26 cellular contexts compared by ENCODE assay signal in genomic region chr18:67628674-67629073, GRCh38.
"Had no signal": no experiment of that assay in that cellular context is flagged by ENCODE, and none has a peak within 500 bp of the region (broad histone marks: within the 10 kb centered on the region; RNA-seq: fewer than 3 reads in every experiment).

No MANE protein-coding gene starts in this region.

- H3K4me3 Mint-ChIP-seq: activated CD4-positive, alpha-beta memory T cell treated with anti-CD3 and anti-CD28 coated beads, Interleukin-2, amount 10 ng/mL, durations not matched to agents 7 days and 5 days; activated CD4-positive, alpha-beta T cell treated with anti-CD3 and anti-CD28 coated beads for 36 hours; activated naive CD4-positive, alpha-beta T cell treated with anti-CD3 and anti-CD28 coated beads for 36 hours; activated naive CD8-positive, alpha-beta T cell; activated T-helper 17 cell treated with anti-CD3 and anti-CD28 coated beads, Interleukin-2, amount 50 U/mL, for 72 hours; brain had no signal

- H3K27ac ChIP-seq: KMS-11, WERI-Rb-1 had no signal

- H3K9me3 Mint-ChIP-seq: activated CD4-positive, alpha-beta memory T cell treated with anti-CD3 and anti-CD28 coated beads, Interleukin-2, amount 10 ng/mL, durations not matched to agents 7 days and 5 days; activated naive CD4-positive, alpha-beta T cell treated with anti-CD3 and anti-CD28 coated beads for 36 hours; activated T-helper 17 cell treated with anti-CD3 and anti-CD28 coated beads, Interleukin-2, amount 50 U/mL, for 72 hours; brain had no signal

- DNase-seq: activated CD4-positive, alpha-beta memory T cell treated with anti-CD3 and anti-CD28 coated beads, Interleukin-2, amount 10 ng/mL, durations not matched to agents 7 days and 5 days; activated CD4-positive, alpha-beta T cell treated with anti-CD3 and anti-CD28 coated beads for 36 hours; activated CD4-positive, alpha-beta T cell treated with anti-CD3 and anti-CD28 coated beads, Interleukin-2, amount 50 U/mL, for 1 hour; activated gamma-delta T cell; activated naive CD4-positive, alpha-beta T cell treated with anti-CD3 and anti-CD28 coated beads for 36 hours; activated T-cell treated with anti-CD3 and anti-CD28 coated beads for 4 hours; activated T-cell treated with anti-CD3 and anti-CD28 coated beads, Interleukin-2, amount 50 U/mL, for 48 hours; amygdala; MG63; NCI-H1105; NCI-H1436; NCI-H1694 treated with DMSO at 0.1 percent for 48 hours; NCI-H2029 treated with DMSO at 0.1 percent for 48 hours; NCI-H345; NCI-H510A treated with DMSO at 0.1 percent for 48 hours; NCI-H69; NK-92 treated with Interleukin-12 subunit alpha and Interleukin-12 subunit beta, amount 100 ng/mL, for 24 hours; SK-N-SH; T-helper 1 cell; WERI-Rb-1 had no signal

- H3K9me2 ChIP-seq: SK-N-SH had no signal

- H3K36me3 ChIP-seq: MG63, WERI-Rb-1 had no signal

- H3K27me3 Mint-ChIP-seq: activated CD4-positive, alpha-beta memory T cell treated with anti-CD3 and anti-CD28 coated beads, Interleukin-2, amount 10 ng/mL, durations not matched to agents 7 days and 5 days; activated CD4-positive, alpha-beta T cell treated with anti-CD3 and anti-CD28 coated beads for 36 hours; activated naive CD8-positive, alpha-beta T cell; brain had no signal

- H3K9ac ChIP-seq: KMS-11, SK-N-SH had no signal

- H3K9me3 ChIP-seq: MG63, SK-N-SH had no signal

- H3K4me2 ChIP-seq: KMS-11, SK-N-SH had no signal

- H3K4me1 Mint-ChIP-seq: activated CD4-positive, alpha-beta memory T cell treated with anti-CD3 and anti-CD28 coated beads, Interleukin-2, amount 10 ng/mL, durations not matched to agents 7 days and 5 days; activated CD4-positive, alpha-beta T cell treated with anti-CD3 and anti-CD28 coated beads for 36 hours; activated T-helper 17 cell treated with anti-CD3 and anti-CD28 coated beads, Interleukin-2, amount 50 U/mL, for 72 hours had no signal

- ATAC-seq: activated CD4-positive, alpha-beta T cell treated with anti-CD3 and anti-CD28 coated beads for 36 hours; activated T-helper 17 cell treated with anti-CD3 and anti-CD28 coated beads, Interleukin-2, amount 50 U/mL, for 72 hours had no signal

- H3K36me3 Mint-ChIP-seq: activated naive CD8-positive, alpha-beta T cell; brain had no signal

- FAIRE-seq: astrocyte, RCC 7860 had no signal

- H3K4me3 ChIP-seq: MG63 had no signal

- H3K27ac Mint-ChIP-seq: activated CD4-positive, alpha-beta memory T cell treated with anti-CD3 and anti-CD28 coated beads, Interleukin-2, amount 10 ng/mL, durations not matched to agents 7 days and 5 days; activated CD4-positive, alpha-beta T cell treated with anti-CD3 and anti-CD28 coated beads for 36 hours; activated naive CD4-positive, alpha-beta T cell treated with anti-CD3 and anti-CD28 coated beads for 36 hours; activated naive CD8-positive, alpha-beta T cell; activated T-helper 17 cell treated with anti-CD3 and anti-CD28 coated beads, Interleukin-2, amount 50 U/mL, for 72 hours; brain had no signal

- H3K27me3 ChIP-seq: MG63 had no signal
